Comparison of ENCODE assay signal across 19 cellular contexts in the genomic region with DNA sequence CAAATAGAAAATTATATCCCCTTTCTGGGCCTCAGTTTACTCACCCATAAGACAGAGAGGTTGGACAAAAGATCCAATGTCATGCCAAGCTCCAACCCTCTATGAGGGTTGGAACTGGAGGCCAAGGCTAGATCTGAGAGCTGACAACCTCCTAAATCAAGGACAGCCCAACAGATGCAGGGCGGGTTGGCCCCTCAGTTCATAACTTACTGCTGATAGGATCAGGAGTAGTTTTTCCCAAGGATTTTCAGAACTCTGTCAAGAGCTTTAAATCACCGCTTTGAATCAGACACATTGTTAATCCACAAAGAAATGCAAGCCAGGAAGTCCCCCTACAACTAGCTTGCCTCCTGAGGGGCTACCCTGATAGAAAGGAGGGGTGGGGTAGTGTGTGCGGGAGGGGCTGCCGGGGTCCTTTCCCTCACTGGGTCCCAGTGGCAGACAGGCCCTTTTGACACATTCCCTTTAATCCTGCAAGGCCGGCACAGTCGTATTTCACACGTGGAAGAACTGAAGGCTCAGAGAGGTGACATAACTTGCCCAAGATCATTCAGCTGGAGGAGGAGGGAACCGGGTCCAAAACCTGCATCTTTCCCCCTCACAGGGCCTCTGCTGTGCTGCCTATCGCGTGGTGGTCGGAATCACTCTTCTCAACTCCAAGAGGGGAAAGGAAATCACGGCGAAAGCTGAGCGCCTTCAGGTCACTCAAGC. TPM values are rescaled to one million over a fixed set of nuclear protein-coding genes. Genes with fewer than 3 reads are reported as not detected.
A peak's percentile ranks its signal among the peaks of the same experiment; 100 is the strongest.
DNase-seq lines count a peak whose midpoint lies in the region; ATAC-seq and TF ChIP-seq lines count a peak whose summit lies in the region.
"Had no signal": no experiment of that assay in that cellular context is flagged by ENCODE, and none has a peak within 500 bp of the region (broad histone marks: within the 10 kb centered on the region; RNA-seq: fewer than 3 reads in every experiment).

No MANE protein-coding gene starts in this region.

- no peak overlapping the region; the same call in 1 of the 2 replicates for H3K9ac ChIP-seq in OCI-LY1 (ENCODE audit: low read length)
- H3K9ac ChIP-seq: GM23248, SK-N-SH had no signal

- H3K4me2 ChIP-seq in OCI-LY1 (ENCODE audit: low read length) (no peak overlapping the region), hepatocyte (peak overlapping the region; percentile 36)
- H3K4me2 ChIP-seq: SK-N-SH had no signal

- peak overlapping the region; percentile 99 for H3K27ac ChIP-seq in OCI-LY1 (ENCODE audit: low read depth, low read length, poor library complexity, severe bottlenecking)
- peak overlapping the region; percentile 97 for H3K27ac ChIP-seq in hepatocyte
- H3K27ac ChIP-seq in sigmoid colon, result peak overlapping the region in 2 of 4 donors; percentile 12 to 29
- no peak overlapping the region for H3K27ac ChIP-seq in CD8-positive, alpha-beta T cell (ENCODE audit: low read depth, low read length)
- H3K27ac ChIP-seq: coronary artery, foreskin keratinocyte, GM23248 had no signal

- H3K9me3 ChIP-seq in Caco-2, result no peaks in the 10 kb centered on the region
- H3K9me3 ChIP-seq in OCI-LY1 (ENCODE audit: low read length), result no peaks in the 10 kb centered on the region
- no peaks in the 10 kb centered on the region for H3K9me3 ChIP-seq in hepatocyte (ENCODE audit: low read depth)
- H3K9me3 ChIP-seq in sigmoid colon, result no peaks in the 10 kb centered on the region
- no peaks in the 10 kb centered on the region for H3K9me3 ChIP-seq in CD8-positive, alpha-beta T cell (ENCODE audit: low read length)
- H3K9me3 ChIP-seq: SK-N-SH had no signal

- no peak for TF ChIP-seq EP300 in sigmoid colon (IDR thresholded peaks at IDR 0.05)

- 48% methylated on average over 14 of the region's 14 CpGs for WGBS in hepatocyte (ENCODE audit: low lambda C conversion rate, missing lambda C conversion rate)
- 76 to 89% methylated on average over 14 of the region's 14 CpGs for WGBS in sigmoid colon, 2 donors

- peaks cover 32% of the 10 kb centered on the region for H3K36me3 Mint-ChIP-seq in Caco-2 (ENCODE audit: insufficient read depth, unreplicated experiment)
- H3K36me3 Mint-ChIP-seq in CD8-positive, alpha-beta T cell, result no peaks in the 10 kb centered on the region
- H3K36me3 Mint-ChIP-seq: activated naive CD4-positive, alpha-beta T cell treated with anti-CD3 and anti-CD28 coated beads, Interleukin-2, amount 50 U/mL, for 24 hours; natural killer cell had no signal

- H3K9me3 Mint-ChIP-seq in Caco-2 (ENCODE audit: unreplicated experiment), result no peaks in the 10 kb centered on the region
- H3K9me3 Mint-ChIP-seq in CD8-positive, alpha-beta T cell, result no peaks in the 10 kb centered on the region
- H3K9me3 Mint-ChIP-seq: activated naive CD4-positive, alpha-beta T cell treated with anti-CD3 and anti-CD28 coated beads, Interleukin-2, amount 50 U/mL, for 24 hours; natural killer cell had no signal

- POLR2A ChIA-PET in Caco-2 (lab: Charles Lee), result interaction anchor here (0.6 to 1.0 kb wide), 4 partner anchors 12 to 227 kb away, joined by 3 to 6 read pairs (median 4); no protein-coding TSS in a partner anchor
- POLR2A ChIA-PET in CD8-positive, alpha-beta T cell (lab: Charles Lee), result interaction anchor here (2.0 kb wide), 1 partner anchor 13 kb away, joined by 6 read pairs; no protein-coding TSS in a partner anchor

- H3K4me3 ChIP-seq in Caco-2 (ENCODE audit: low read depth, low read length), result no peak overlapping the region
- no peak overlapping the region for H3K4me3 ChIP-seq in OCI-LY1 (ENCODE audit: low read depth, low read length, poor library complexity, severe bottlenecking)
- H3K4me3 ChIP-seq in hepatocyte, result no peak overlapping the region
- H3K4me3 ChIP-seq in sigmoid colon, result no peak overlapping the region
- H3K4me3 ChIP-seq in CD8-positive, alpha-beta T cell (ENCODE audit: low read depth, low read length), result no peak overlapping the region
- H3K4me3 ChIP-seq: coronary artery, GM23248 had no signal

- TF ChIP-seq CTCF in Caco-2 (IDR thresholded peaks at IDR 0.05; ENCODE audit: insufficient read depth in 1 of 2, low read depth in 1 of 2, low read length in 1 of 2, severe bottlenecking in 1 of 2, unreplicated experiment in 1 of 2) (no peak), OCI-LY1 (IDR thresholded peaks at IDR 0.05; ENCODE audit: low read length) (no peak), hepatocyte (IDR thresholded peaks at IDR 0.05; ENCODE audit: poor library complexity) (no peak), sigmoid colon (IDR thresholded peaks at IDR 0.05) (no peak), omental fat pad (IDR thresholded peaks at IDR 0.05) (no peak)
- TF ChIP-seq CTCF in CD8-positive, alpha-beta T cell (IDR thresholded peaks at IDR 0.05), result no peak

- BruUV-seq in Caco-2 (replicated peaks; lab: Mats Ljungman, UMichigan), result no TSS peak

- DNase-seq in Caco-2 (no peak), hepatocyte (ENCODE audit: low spot score) (no peak), sigmoid colon (peak; percentile 34), omental fat pad (ENCODE audit: low spot score) (no peak), NCI-H2107 (lab: John Stamatoyannopoulos, UW) (no peak)
- no peak for DNase-seq in CD8-positive, alpha-beta T cell
- DNase-seq: activated CD4-positive, alpha-beta T cell treated with anti-CD3 and anti-CD28 coated beads for 1 hour; foreskin keratinocyte; GM23248; hippocampal formation; natural killer cell; NCI-H1417 treated with DMSO at 0.1 percent for 48 hours; NCI-H2171 treated with DMSO at 0.1 percent for 48 hours; SK-N-SH; T-helper 9 cell had no signal

- no peak for ATAC-seq in omental fat pad (ENCODE audit: low FRiP score)
- ATAC-seq in esophagus mucosa, result no peak
- no peak for ATAC-seq in CD8-positive, alpha-beta T cell
- ATAC-seq: foreskin keratinocyte, natural killer cell had no signal

- H3K9me2 ChIP-seq in OCI-LY1 (ENCODE audit: low read depth, low read length), result no peaks in the 10 kb centered on the region
- no peaks in the 10 kb centered on the region for H3K9me2 ChIP-seq in hepatocyte (replicated peaks; ENCODE audit: insufficient read depth)
- H3K9me2 ChIP-seq: SK-N-SH had no signal

- no peaks in the 10 kb centered on the region for H3K79me2 ChIP-seq in OCI-LY1 (ENCODE audit: insufficient read depth, low read length)
- H3K79me2 ChIP-seq in hepatocyte, result peaks cover 2% of the 10 kb centered on the region

- no peaks in the 10 kb centered on the region for H3F3A ChIP-seq in OCI-LY1 (ENCODE audit: insufficient read depth, low read length)

- peaks cover 31% of the 10 kb centered on the region for H3K4me1 Mint-ChIP-seq in Caco-2 (ENCODE audit: low read depth, unreplicated experiment)
- peaks cover 11% of the 10 kb centered on the region for H3K4me1 Mint-ChIP-seq in CD8-positive, alpha-beta T cell (ENCODE audit: low read depth)
- H3K4me1 Mint-ChIP-seq: natural killer cell had no signal

- H4K20me1 ChIP-seq in OCI-LY1 (ENCODE audit: insufficient read depth, low read length) (no peaks in the 10 kb centered on the region), hepatocyte (ENCODE audit: insufficient read depth, poor library complexity, severe bottlenecking) (no peaks in the 10 kb centered on the region)

- intact Hi-C loops in Caco-2 (cut with micrococcal nuclease; ENCODE audit: unreplicated experiment) (no loop called here), sigmoid colon (cut with DNase I) (no loop called here)
- intact Hi-C loops in CD8-positive, alpha-beta T cell (cut with DNase I, micrococcal nuclease), result no loop called here

- no peak overlapping the region for H2AFZ ChIP-seq in OCI-LY1 (ENCODE audit: low read length)
- no peak overlapping the region for H2AFZ ChIP-seq in hepatocyte
- H2AFZ ChIP-seq: GM23248 had no signal

- CTCF ChIA-PET in Caco-2 (lab: Charles Lee), result interaction anchor here (1.4 to 1.7 kb wide), 2 partner anchors 17 to 42 kb away, joined by 3 to 5 read pairs; no protein-coding TSS in a partner anchor
- CTCF ChIA-PET in CD8-positive, alpha-beta T cell (lab: Charles Lee), result interaction anchor here (0.6 to 3.1 kb wide), 4 partner anchors 14 to 106 kb away, joined by 4 to 17 read pairs (median 4); partner anchors contain the start of gene BMF

- no peaks in the 10 kb centered on the region for H3K27me3 ChIP-seq in Caco-2 (replicated peaks; ENCODE audit: control insufficient read depth, insufficient read depth, low read length)
- no peaks in the 10 kb centered on the region for H3K27me3 ChIP-seq in OCI-LY1 (ENCODE audit: insufficient read depth, low read length)
- H3K27me3 ChIP-seq in hepatocyte, result no peaks in the 10 kb centered on the region
- no peaks in the 10 kb centered on the region for H3K27me3 ChIP-seq in sigmoid colon
- H3K27me3 ChIP-seq in CD8-positive, alpha-beta T cell (ENCODE audit: insufficient read depth, low read length), result no peaks in the 10 kb centered on the region
- H3K27me3 ChIP-seq: foreskin keratinocyte had no signal

- H3K4me1 ChIP-seq in Caco-2 (peaks cover 80% of the 10 kb centered on the region), OCI-LY1 (ENCODE audit: insufficient read depth, low read length, severe bottlenecking) (peaks cover 79% of the 10 kb centered on the region), hepatocyte (ENCODE audit: insufficient read depth) (peaks cover 90% of the 10 kb centered on the region), sigmoid colon (peaks cover 0 to 71% (median 64%) of the 10 kb centered on the region in 4 donors)
- peaks cover 7% of the 10 kb centered on the region for H3K4me1 ChIP-seq in CD8-positive, alpha-beta T cell (ENCODE audit: insufficient read depth, low read length)

- H3K4me3 Mint-ChIP-seq in Caco-2 (ENCODE audit: unreplicated experiment), result no peak overlapping the region
- H3K4me3 Mint-ChIP-seq in CD8-positive, alpha-beta T cell, result no peak overlapping the region
- H3K4me3 Mint-ChIP-seq: activated naive CD4-positive, alpha-beta T cell treated with anti-CD3 and anti-CD28 coated beads, Interleukin-2, amount 50 U/mL, for 24 hours; natural killer cell had no signal

- no peak for TF ChIP-seq POLR2A in sigmoid colon (IDR thresholded peaks at IDR 0.05)

- peak overlapping the region; percentile 19 for H3K27ac Mint-ChIP-seq in Caco-2 (ENCODE audit: unreplicated experiment)
- H3K27ac Mint-ChIP-seq in CD8-positive, alpha-beta T cell, result no peak overlapping the region
- H3K27ac Mint-ChIP-seq: natural killer cell had no signal

- peaks cover 5% of the 10 kb centered on the region for H3K36me3 ChIP-seq in Caco-2 (ENCODE audit: control insufficient read depth, insufficient read depth, low read length)
- peaks cover 27% of the 10 kb centered on the region; the same call in 1 of the 2 replicates for H3K36me3 ChIP-seq in OCI-LY1 (ENCODE audit: insufficient read depth, low read length)
- H3K36me3 ChIP-seq in hepatocyte (replicated peaks; ENCODE audit: insufficient read depth, low read depth), result no peaks in the 10 kb centered on the region
- H3K36me3 ChIP-seq in sigmoid colon, result peaks cover 0 to 12% (median 0%) of the 10 kb centered on the region in 4 donors
- H3K36me3 ChIP-seq in CD8-positive, alpha-beta T cell (ENCODE audit: insufficient read depth, low read length), result no peaks in the 10 kb centered on the region

- H3K27me3 Mint-ChIP-seq in Caco-2 (ENCODE audit: insufficient read depth, unreplicated experiment), result no peaks in the 10 kb centered on the region
- H3K27me3 Mint-ChIP-seq in CD8-positive, alpha-beta T cell (ENCODE audit: low read depth), result peaks cover 24% of the 10 kb centered on the region

RNA-seq across cellular contexts. Expression of gene BMF, which starts 21.4 kb away (rescaled TPM):
- total RNA-seq in Caco-2 (2022), result 78.2 and 81.5 TPM in 2 replicates
- 33.9 and 41.8 TPM in 2 replicates for total RNA-seq in hepatocyte
- polyA plus RNA-seq in hepatocyte, result 13.8 and 15.9 TPM in 2 replicates
- 10 to 100 TPM in 3 of 4 donors, 1 to 10 TPM in 1; 5.8 to 18.0 (median 14.8) TPM for total RNA-seq in sigmoid colon
- polyA plus RNA-seq in sigmoid colon, result 10 to 100 TPM in 2 of 3 donors, 1 to 10 TPM in 1; 4.8 to 18.1 (median 15.5) TPM
- 1 to 10 TPM; 3.7 to 7.7 (median 5.3) TPM for total RNA-seq in omental fat pad
- total RNA-seq in esophagus mucosa, result 1.5 TPM
- total RNA-seq in CD8-positive, alpha-beta T cell, result 10 to 100 TPM in 1 of 2 experiments, 1 to 10 TPM in 1; 9.6 to 11.2 TPM

RNA-seq across cellular contexts. Expression of gene SRP14, which starts 48.3 kb away (rescaled TPM):
- total RNA-seq in Caco-2 (2022) (220 and 223 TPM in 2 replicates), hepatocyte (219 and 274 TPM in 2 replicates), sigmoid colon (100 to 1,000 TPM; 307 to 378 (median 342) TPM), omental fat pad (100 to 1,000 TPM; 276 to 299 (median 286) TPM), esophagus mucosa (99.7 TPM)
- polyA plus RNA-seq in hepatocyte (804 and 827 TPM in 2 replicates), sigmoid colon (100 to 1,000 TPM; 304 to 467 (median 403) TPM)
- total RNA-seq in CD8-positive, alpha-beta T cell, result 100 to 1,000 TPM; 133 to 135 TPM
